Comparison of ENCODE assay signal across 8 cellular contexts in genomic region chr15:74776851-74777768, GRCh38. TPM values are rescaled to one million over a fixed set of nuclear protein-coding genes. Genes with fewer than 3 reads are reported as not detected.
A peak's percentile ranks its signal among the peaks of the same experiment; 100 is the strongest.
DNase-seq lines count a peak whose midpoint lies in the region; ATAC-seq and TF ChIP-seq lines count a peak whose summit lies in the region.

No MANE protein-coding gene starts in this region.

- H3K4me1 ChIP-seq in OCI-LY1 (ENCODE audit: insufficient read depth, low read length, severe bottlenecking) (peaks cover 92% of the 10 kb centered on the region), right lobe of liver (peaks cover 0 to 43% (median 9%) of the 10 kb centered on the region in 4 donors), vagina (peaks cover 42% of the 10 kb centered on the region), foreskin keratinocyte (peaks cover 9% of the 10 kb centered on the region)

- H3K27ac ChIP-seq in OCI-LY1 (ENCODE audit: low read depth, low read length, poor library complexity, severe bottlenecking) (peak overlapping the region; percentile 100), right lobe of liver (peak overlapping the region in 2 of 3 donors; percentile 24 to 47), vagina (no peak overlapping the region), foreskin keratinocyte (no peak overlapping the region)

- no peaks in the 10 kb centered on the region for H3K36me3 ChIP-seq in OCI-LY1 (ENCODE audit: insufficient read depth, low read length)
- H3K36me3 ChIP-seq in right lobe of liver: no peaks in the 10 kb centered on the region
- H3K36me3 ChIP-seq in vagina: no peaks in the 10 kb centered on the region

- peaks cover 18% of the 10 kb centered on the region for H3F3A ChIP-seq in OCI-LY1 (ENCODE audit: insufficient read depth, low read length)

- no peaks in the 10 kb centered on the region for H3K9me2 ChIP-seq in OCI-LY1 (ENCODE audit: low read depth, low read length)

- H2AFZ ChIP-seq in OCI-LY1 (ENCODE audit: low read length): no peak overlapping the region

- DNase-seq in CD1c-positive myeloid dendritic cell (ENCODE audit: extremely low spot score) (peak; percentile 83), right lobe of liver (peak in 1 of 3 donors; percentile 53), DMS79 treated with DMSO at 0.1 percent for 48 hours (lab: John Stamatoyannopoulos, UW) (no peak), vagina (ENCODE audit: extremely low spot score in 2 of 2) (no peak), foreskin keratinocyte (no peak)
- DNase-seq in activated gamma-delta T cell treated with anti-CD3 and anti-CD28 coated beads, Interleukin-2, amount 50 U/mL, for 16 hours (ENCODE audit: low read depth): peak; percentile 47

- no peak for TF ChIP-seq POLR2A in right lobe of liver (IDR thresholded peaks at IDR 0.05)
- TF ChIP-seq POLR2A in vagina (IDR thresholded peaks at IDR 0.05): no peak

- no peaks in the 10 kb centered on the region for H4K20me1 ChIP-seq in OCI-LY1 (ENCODE audit: insufficient read depth, low read length)

- ATAC-seq in GM21447 (IDR thresholded peaks at IDR 0.05; ENCODE audit: unreplicated experiment) (peak; percentile 41), right lobe of liver (peak in 1 of 4 donors; percentile 1), foreskin keratinocyte (no peak)

- TF ChIP-seq CTCF in OCI-LY1 (IDR thresholded peaks at IDR 0.05; ENCODE audit: low read length) (no peak), right lobe of liver (IDR thresholded peaks at IDR 0.05) (no peak), vagina (IDR thresholded peaks at IDR 0.05) (no peak), foreskin keratinocyte (conservative IDR thresholded peaks at IDR 0.05) (no peak)

- H3K4me2 ChIP-seq in OCI-LY1 (ENCODE audit: low read length): peak overlapping the region; percentile 52

- H3K27me3 ChIP-seq in OCI-LY1 (ENCODE audit: insufficient read depth, low read length) (no peaks in the 10 kb centered on the region), right lobe of liver (no peaks in the 10 kb centered on the region), vagina (no peaks in the 10 kb centered on the region), foreskin keratinocyte (no peaks in the 10 kb centered on the region)

- WGBS in right lobe of liver (ENCODE audit: insufficient coverage, low coverage, low lambda C conversion rate, missing lambda C conversion rate): 43% methylated on average over 11 of the region's 13 CpGs

- intact Hi-C loops in right lobe of liver (cut with DNase I): no loop called here
- intact Hi-C loops in vagina (cut with DNase I): no loop called here

- no peaks in the 10 kb centered on the region for H3K79me2 ChIP-seq in OCI-LY1 (ENCODE audit: insufficient read depth, low read length)

- no peaks in the 10 kb centered on the region for H3K9me3 ChIP-seq in OCI-LY1 (ENCODE audit: low read length)
- H3K9me3 ChIP-seq in right lobe of liver: no peaks in the 10 kb centered on the region
- no peaks in the 10 kb centered on the region for H3K9me3 ChIP-seq in vagina

- H3K4me3 ChIP-seq in OCI-LY1 (ENCODE audit: low read depth, low read length, poor library complexity, severe bottlenecking): peak overlapping the region; percentile 37
- no peak overlapping the region for H3K4me3 ChIP-seq in right lobe of liver
- H3K4me3 ChIP-seq in vagina: no peak overlapping the region

- peak overlapping the region; percentile 68 for H3K9ac ChIP-seq in OCI-LY1 (ENCODE audit: low read length)

RNA-seq across cellular contexts. Expression of gene CSK, which starts 4.8 kb away (rescaled TPM):
- 10 to 100 TPM; 22.2 to 50.9 (median 32.7) TPM for total RNA-seq in right lobe of liver
- total RNA-seq in vagina: 26.3 TPM
- 39.7 and 47.8 TPM in 2 replicates for total RNA-seq in foreskin keratinocyte
- polyA plus RNA-seq in foreskin keratinocyte: 46.0 and 53.0 TPM in 2 replicates

RNA-seq across cellular contexts. Expression of gene CYP1A2, which starts 28.5 kb away (rescaled TPM):
- total RNA-seq in right lobe of liver (100 to 1,000 TPM in 2 of 6 experiments, 10 to 100 TPM in 2, 1 to 10 TPM in 1, under 1 TPM in 1; 0.81 to 235 (median 65.0) TPM), vagina (not detected), foreskin keratinocyte (0.04 TPM in 1 of 2 replicates, not detected in the other)
- polyA plus RNA-seq in foreskin keratinocyte: not detected in 2 replicates

RNA-seq across cellular contexts. Expression of gene LMAN1L, which starts 35.5 kb away (rescaled TPM):
- total RNA-seq in right lobe of liver (not detected), vagina (not detected), foreskin keratinocyte (not detected in 2 replicates)
- not detected in 2 replicates for polyA plus RNA-seq in foreskin keratinocyte

RNA-seq across cellular contexts. Expression of gene CPLX3, which starts 49.3 kb away (rescaled TPM):
- total RNA-seq in right lobe of liver (not detected), vagina (not detected), foreskin keratinocyte (not detected in 2 replicates)
- polyA plus RNA-seq in foreskin keratinocyte: not detected in 2 replicates

RNA-seq across cellular contexts. Expression of gene CYP1A1, which starts 51.8 kb away (rescaled TPM):
- total RNA-seq in right lobe of liver (10 to 100 TPM in 1 of 6 experiments, 1 to 10 TPM in 4, under 1 TPM in 1; 0.31 to 12.5 (median 2.9) TPM), vagina (1.5 TPM), foreskin keratinocyte (0.75 and 1.9 TPM in 2 replicates)
- polyA plus RNA-seq in foreskin keratinocyte: 0.67 and 1.8 TPM in 2 replicates

Comparison
In these comparisons a context has a peak if more than half of its experiments do, and no peak if none do; other contexts are left out.
1. DNase-seq: peak in CD1c-positive myeloid dendritic cell (single experiment) and activated gamma-delta T cell treated with anti-CD3 and anti-CD28 coated beads, Interleukin-2, amount 50 U/mL, for 16 hours (single experiment); none in DMS79 treated with DMSO at 0.1 percent for 48 hours (single experiment), vagina (0 of 2) and foreskin keratinocyte (0 of 2).
2. H3K27ac ChIP-seq: peak in OCI-LY1 (single experiment) and right lobe of liver (2 of 3); none in vagina (single experiment) and foreskin keratinocyte (single experiment).